2 cellular contexts compared by ENCODE assay signal in genomic region chr16:57192146-57192545, GRCh38.
TF ChIP-seq lines count a peak whose summit lies in the region.

No MANE protein-coding gene starts in this region.

TF ChIP-seq in SK-N-SH, 30 proteins besides CTCF, POLR2A, EP300 and RAD21 (continued from another document):
- TF ChIP-seq PBX3 (IDR thresholded peaks at IDR 0.05), result no peak
- no peak for TF ChIP-seq TCF12 (IDR thresholded peaks at IDR 0.05)
- no peak for TF ChIP-seq MEF2A (IDR thresholded peaks at IDR 0.05; ENCODE audit: borderline replicate concordance, low read depth)
- no peak for TF ChIP-seq YY1 (IDR thresholded peaks at IDR 0.05; ENCODE audit: low read depth)
- no peak for TF ChIP-seq MAX (IDR thresholded peaks at IDR 0.05; ENCODE audit: low read depth)
- no peak for TF ChIP-seq NFIC (IDR thresholded peaks at IDR 0.05; ENCODE audit: borderline replicate concordance)
- no peak for TF ChIP-seq NRF1 (IDR thresholded peaks at IDR 0.05; ENCODE audit: low read depth, low read length)
- no peak for TF ChIP-seq RXRA (IDR thresholded peaks at IDR 0.05; ENCODE audit: borderline replicate concordance, low read depth)
- TF ChIP-seq FOSL2 (IDR thresholded peaks at IDR 0.05; ENCODE audit: borderline replicate concordance, low read depth), result no peak
- TF ChIP-seq TAF1 (IDR thresholded peaks at IDR 0.05; ENCODE audit: borderline replicate concordance, low read depth, low read length), result no peak
- no peak for TF ChIP-seq USF2 (IDR thresholded peaks at IDR 0.05; ENCODE audit: borderline replicate concordance, low read depth, low read length)
TF ChIP-seq in SK-N-SH: peak in this region for 0.

TF ChIP-seq in SK-N-SH treated with all-trans-retinoic acid at 6 μM for 48 hours, 23 proteins besides CTCF, POLR2A, EP300 and RAD21 (continued from another document):
- TF ChIP-seq TSHZ2 (CRISPR knock-in tag; IDR thresholded peaks at IDR 0.05), result no peak
- no peak for TF ChIP-seq CSRNP3 (CRISPR knock-in tag; IDR thresholded peaks at IDR 0.05)
- TF ChIP-seq GLIS3 (CRISPR knock-in tag; IDR thresholded peaks at IDR 0.05), result no peak
